Comparison of ENCODE assay signal across 25 cellular contexts in the genomic region with DNA sequence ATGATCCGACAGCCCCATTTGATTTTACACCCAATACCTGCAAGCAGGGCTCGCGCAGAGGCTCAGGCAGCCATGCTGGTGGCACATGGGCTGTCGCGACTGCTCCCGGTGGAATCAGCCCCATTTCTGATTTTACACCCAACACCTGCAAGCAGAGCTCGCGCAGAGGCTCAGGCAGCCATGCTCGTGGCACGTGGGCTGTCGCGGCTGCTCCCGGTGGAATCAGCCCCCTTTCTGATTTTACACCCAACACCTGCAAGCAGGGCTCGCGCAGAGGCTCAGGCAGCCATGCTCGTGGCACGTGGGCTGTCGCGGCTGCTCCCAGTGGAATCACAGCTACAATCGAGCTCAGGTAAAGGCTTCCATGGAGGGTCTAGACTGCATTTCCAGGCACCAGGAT.
"Had no signal": no experiment of that assay in that cellular context is flagged by ENCODE, and none has a peak within 500 bp of the region (broad histone marks: within the 10 kb centered on the region; RNA-seq: fewer than 3 reads in every experiment).

No MANE protein-coding gene starts in this region.

- H3K36me3 Mint-ChIP-seq: stimulated activated memory B cell treated with anti-CD40 and anti-IgM and Interleukin-4, amounts not matched to agents 10 μg/mL and 1 μg/mL and 100 μg/mL, for 72 hours had no signal

- H3K4me3 ChIP-seq: cardiac muscle cell, colonic mucosa, gastroesophageal sphincter, spleen, thoracic aorta had no signal

- H3K27me3 Mint-ChIP-seq: stimulated activated memory B cell treated with anti-CD40 and anti-IgM and Interleukin-4, amounts not matched to agents 10 μg/mL and 1 μg/mL and 100 μg/mL, for 72 hours; stimulated activated naive CD8-positive, alpha-beta T cell treated with anti-CD3 and anti-CD28 coated beads, Interleukin-15, amount 100 ng/mL, for 72 hours had no signal

- H3K36me3 ChIP-seq: cardiac muscle cell, colonic mucosa, gastroesophageal sphincter, neutrophil, spleen, thoracic aorta had no signal

- H3K27ac Mint-ChIP-seq: naive thymus-derived CD4-positive, alpha-beta T cell; nephron progenitor cell; stimulated activated memory B cell treated with anti-CD40 and anti-IgM and Interleukin-4, amounts not matched to agents 10 μg/mL and 1 μg/mL and 100 μg/mL, for 72 hours had no signal

- H3K27me3 ChIP-seq: cardiac muscle cell, colonic mucosa, neutrophil had no signal

- H3K9me3 ChIP-seq: colonic mucosa, gastroesophageal sphincter, thoracic aorta had no signal

- DNase-seq: cerebellar nuclear complex; colonic mucosa; dermis blood vessel endothelial cell; effector CD4-positive, alpha-beta T cell; glutamatergic neuron; immature natural killer cell; kidney; left colon; mesendoderm; naive thymus-derived CD4-positive, alpha-beta T cell; nephron progenitor cell; stimulated activated CD4-positive, alpha-beta T cell treated with anti-CD3 and anti-CD28 coated beads, Interleukin-15, amount 100 ng/mL, for 24 hours; stimulated activated CD4-positive, alpha-beta T cell treated with anti-CD3 and anti-CD28 coated beads, Interleukin-1b, Interleukin-23, amount 100 ng/mL, for 48 hours; stimulated activated CD4-positive, alpha-beta T cell treated with anti-CD3 and anti-CD28 coated beads, Interleukin-4, amount 100 ng/mL, for 24 hours; stimulated activated naive CD8-positive, alpha-beta T cell treated with anti-CD3 and anti-CD28 coated beads, Interleukin-15, amount 100 ng/mL, for 72 hours; trophoblast cell had no signal

- H3K4me1 Mint-ChIP-seq: nephron progenitor cell; stimulated activated memory B cell treated with anti-CD40 and anti-IgM and Interleukin-4, amounts not matched to agents 10 μg/mL and 1 μg/mL and 100 μg/mL, for 72 hours; stimulated activated naive CD8-positive, alpha-beta T cell treated with anti-CD3 and anti-CD28 coated beads, Interleukin-15, amount 100 ng/mL, for 72 hours had no signal

- H3K4me1 ChIP-seq: colonic mucosa, gastroesophageal sphincter, spleen had no signal

- H3K27ac ChIP-seq: cardiac muscle cell, colonic mucosa, gastroesophageal sphincter, neutrophil, spleen, thoracic aorta had no signal

- ATAC-seq: esophagus mucosa; gastroesophageal sphincter; left colon; naive thymus-derived CD4-positive, alpha-beta T cell; sciatic nerve; stimulated activated memory B cell treated with anti-CD40 and anti-IgM and Interleukin-4, amounts not matched to agents 10 μg/mL and 1 μg/mL and 100 μg/mL, for 72 hours; stimulated activated naive CD8-positive, alpha-beta T cell treated with anti-CD3 and anti-CD28 coated beads, Interleukin-15, amount 100 ng/mL, for 72 hours had no signal

- FAIRE-seq: kidney, urothelium cell line had no signal

- H3K4me3 Mint-ChIP-seq: immature natural killer cell; naive thymus-derived CD4-positive, alpha-beta T cell; nephron progenitor cell; stimulated activated memory B cell treated with anti-CD40 and anti-IgM and Interleukin-4, amounts not matched to agents 10 μg/mL and 1 μg/mL and 100 μg/mL, for 72 hours; stimulated activated naive CD8-positive, alpha-beta T cell treated with anti-CD3 and anti-CD28 coated beads, Interleukin-15, amount 100 ng/mL, for 72 hours had no signal
